ENCODE assay signal across 21 cellular contexts in genomic region chr14:99207456-99207855, GRCh38.
DNase-seq lines count a peak whose midpoint lies in the region; ATAC-seq and TF ChIP-seq lines count a peak whose summit lies in the region.
"Had no signal": no experiment of that assay in that cellular context is flagged by ENCODE, and none has a peak within 500 bp of the region (broad histone marks: within the 10 kb centered on the region; RNA-seq: fewer than 3 reads in every experiment).

No MANE protein-coding gene starts in this region.

- H3K4me3 Mint-ChIP-seq in T-helper 1 cell treated with Interleukin-12 subunit alpha and Interleukin-12 subunit beta and Interleukin-4 antibody, amounts not matched to agents 30 μg/mL and 1 μg/mL, for 36 hours: no peak overlapping the region
- peak overlapping the region; percentile 40 for H3K4me3 Mint-ChIP-seq in CD8-positive, alpha-beta T cell
- H3K4me3 Mint-ChIP-seq in activated T-helper 17 cell treated with anti-CD3 and anti-CD28 coated beads, Interleukin-2, amount 50 U/mL, for 72 hours: peak overlapping the region; percentile 82

- H3K4me3 ChIP-seq in CD8-positive, alpha-beta T cell (ENCODE audit: low read depth, low read length): no peak overlapping the region
- H3K4me3 ChIP-seq: breast epithelium, hepatocyte, ovary, thyroid gland had no signal

- H3K27me3 ChIP-seq in CD8-positive, alpha-beta T cell (ENCODE audit: insufficient read depth, low read length): no peaks in the 10 kb centered on the region
- H3K27me3 ChIP-seq: breast epithelium, hepatocyte, ovary, thyroid gland had no signal

- ATAC-seq in CD8-positive, alpha-beta T cell: no peak
- ATAC-seq in activated T-helper 17 cell treated with anti-CD3 and anti-CD28 coated beads, Interleukin-2, amount 50 U/mL, for 72 hours (replicated peaks): no peak
- ATAC-seq: right cardiac atrium had no signal

- CTCF ChIA-PET in CD8-positive, alpha-beta T cell (lab: Charles Lee): interaction anchor here (0.8 to 1.6 kb wide), 4 partner anchors 13 to 34 kb away, joined by 3 to 5 read pairs (median 4); no protein-coding TSS in a partner anchor

- POLR2A ChIA-PET in CD8-positive, alpha-beta T cell (lab: Charles Lee): interaction anchor here (0.8 to 63.2 kb wide), 5 partner anchors 9 to 1012 kb away, joined by 3 to 2179 read pairs (median 5); partner anchors contain the start of gene BCL11B

- DNase-seq in T-helper 1 cell: no peak
- no peak for DNase-seq in CD8-positive, alpha-beta T cell
- DNase-seq in kidney tubule cell (ENCODE audit: low spot score): peak; percentile 26
- no peak for DNase-seq in GM13977 (ENCODE audit: low spot score)
- no peak for DNase-seq in NCI-H1694 treated with DMSO at 0.1 percent for 48 hours (lab: John Stamatoyannopoulos, UW)
- no peak for DNase-seq in stimulated activated CD4-positive, alpha-beta T cell treated with anti-CD3 and anti-CD28 coated beads, Interleukin-4, amount 100 ng/mL, for 1 hour
- DNase-seq: GOT3, Kasumi-1, NCI-H1092 treated with DMSO at 0.1 percent for 48 hours, NCI-H2107, NCI-H526, ovary, right cardiac atrium, thyroid gland had no signal

- H3K27ac ChIP-seq in CD8-positive, alpha-beta T cell (ENCODE audit: low read depth, low read length): no peak overlapping the region
- H3K27ac ChIP-seq: 22Rv1, breast epithelium, hepatocyte, ovary, RWPE1, thyroid gland, VCaP had no signal

- TF ChIP-seq CTCF in CD8-positive, alpha-beta T cell (IDR thresholded peaks at IDR 0.05): no peak
- TF ChIP-seq CTCF in GM13977 (IDR thresholded peaks at IDR 0.05; ENCODE audit: extremely low read depth, insufficient read depth, missing control alignments): no peak

- H3K36me3 Mint-ChIP-seq in T-helper 1 cell treated with Interleukin-12 subunit alpha and Interleukin-12 subunit beta and Interleukin-4 antibody, amounts not matched to agents 30 μg/mL and 1 μg/mL, for 36 hours (ENCODE audit: low read depth): peaks cover 50% of the 10 kb centered on the region
- peaks cover 89% of the 10 kb centered on the region for H3K36me3 Mint-ChIP-seq in CD8-positive, alpha-beta T cell
- H3K36me3 Mint-ChIP-seq in activated T-helper 17 cell treated with anti-CD3 and anti-CD28 coated beads, Interleukin-2, amount 50 U/mL, for 72 hours (ENCODE audit: low read depth): peaks cover 77% of the 10 kb centered on the region

- in situ Hi-C loops in GM13977 (cut with MboI; ENCODE audit: low pct_unique_long_range_greater_than_20kb, low sequenced_read_pairs, unreplicated experiment): no loop called here

- H3K9me3 ChIP-seq in CD8-positive, alpha-beta T cell (ENCODE audit: low read length): no peaks in the 10 kb centered on the region
- H3K9me3 ChIP-seq: breast epithelium, ovary, thyroid gland had no signal

- intact Hi-C loops in CD8-positive, alpha-beta T cell (cut with DNase I, micrococcal nuclease): loop anchor here in 1 of 2 experiments (2.0 kb wide), 2 partner anchors 13 to 15 kb away; no protein-coding TSS in a partner anchor

- H3K27ac Mint-ChIP-seq in T-helper 1 cell treated with Interleukin-12 subunit alpha and Interleukin-12 subunit beta and Interleukin-4 antibody, amounts not matched to agents 30 μg/mL and 1 μg/mL, for 36 hours: peak overlapping the region; percentile 73
- peak overlapping the region; percentile 99 for H3K27ac Mint-ChIP-seq in CD8-positive, alpha-beta T cell
- peak overlapping the region; percentile 86 for H3K27ac Mint-ChIP-seq in activated T-helper 17 cell treated with anti-CD3 and anti-CD28 coated beads, Interleukin-2, amount 50 U/mL, for 72 hours

- H3K36me3 ChIP-seq in CD8-positive, alpha-beta T cell (ENCODE audit: insufficient read depth, low read length): peaks cover 24% of the 10 kb centered on the region
- H3K36me3 ChIP-seq: breast epithelium, ovary, thyroid gland had no signal

- H3K9me3 Mint-ChIP-seq in T-helper 1 cell treated with Interleukin-12 subunit alpha and Interleukin-12 subunit beta and Interleukin-4 antibody, amounts not matched to agents 30 μg/mL and 1 μg/mL, for 36 hours: no peaks in the 10 kb centered on the region
- no peaks in the 10 kb centered on the region for H3K9me3 Mint-ChIP-seq in CD8-positive, alpha-beta T cell
- H3K9me3 Mint-ChIP-seq in activated T-helper 17 cell treated with anti-CD3 and anti-CD28 coated beads, Interleukin-2, amount 50 U/mL, for 72 hours: no peaks in the 10 kb centered on the region

- H3K4me1 Mint-ChIP-seq in T-helper 1 cell treated with Interleukin-12 subunit alpha and Interleukin-12 subunit beta and Interleukin-4 antibody, amounts not matched to agents 30 μg/mL and 1 μg/mL, for 36 hours (ENCODE audit: low read depth): peaks cover 93% of the 10 kb centered on the region
- H3K4me1 Mint-ChIP-seq in CD8-positive, alpha-beta T cell (ENCODE audit: low read depth): peaks cover 100% of the 10 kb centered on the region
- peaks cover 92% of the 10 kb centered on the region for H3K4me1 Mint-ChIP-seq in activated T-helper 17 cell treated with anti-CD3 and anti-CD28 coated beads, Interleukin-2, amount 50 U/mL, for 72 hours

- no peaks in the 10 kb centered on the region for H3K27me3 Mint-ChIP-seq in T-helper 1 cell treated with Interleukin-12 subunit alpha and Interleukin-12 subunit beta and Interleukin-4 antibody, amounts not matched to agents 30 μg/mL and 1 μg/mL, for 36 hours (ENCODE audit: low read depth)
- no peaks in the 10 kb centered on the region for H3K27me3 Mint-ChIP-seq in CD8-positive, alpha-beta T cell (ENCODE audit: low read depth)
- no peaks in the 10 kb centered on the region for H3K27me3 Mint-ChIP-seq in activated T-helper 17 cell treated with anti-CD3 and anti-CD28 coated beads, Interleukin-2, amount 50 U/mL, for 72 hours

- H3K4me1 ChIP-seq in CD8-positive, alpha-beta T cell (ENCODE audit: insufficient read depth, low read length): peaks cover 100% of the 10 kb centered on the region
- H3K4me1 ChIP-seq: breast epithelium, thyroid gland had no signal
